In the genomic region with DNA sequence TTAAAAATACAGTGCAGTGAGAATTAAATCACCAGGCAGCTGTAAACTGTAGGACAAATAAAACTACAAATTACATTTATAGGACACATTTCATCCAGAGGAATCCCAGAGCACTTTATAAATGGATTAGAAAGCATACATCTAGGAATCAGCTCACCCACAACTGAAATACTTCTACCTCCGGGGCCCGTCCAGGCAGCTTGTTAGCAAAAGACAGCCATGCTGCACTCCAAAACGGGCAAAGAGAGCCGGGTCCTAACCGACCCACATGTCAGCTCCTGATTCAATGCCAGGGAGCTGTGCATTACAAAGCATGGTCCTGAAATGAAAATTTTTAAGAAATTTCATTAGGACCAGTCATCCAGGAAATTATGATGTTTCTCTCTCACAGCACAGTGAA, we compare ENCODE assay signal across 20 cellular contexts.
DNase-seq lines count a peak whose midpoint lies in the region; ATAC-seq, FAIRE-seq and TF ChIP-seq lines count a peak whose summit lies in the region.
"Had no signal": no experiment of that assay in that cellular context is flagged by ENCODE, and none has a peak within 500 bp of the region (broad histone marks: within the 10 kb centered on the region; RNA-seq: fewer than 3 reads in every experiment).

No MANE protein-coding gene starts in this region.

- H3K9me3 ChIP-seq in BE2C (no peaks in the 10 kb centered on the region), osteoblast (ENCODE audit: low read depth, low read length) (no peaks in the 10 kb centered on the region), kidney (ENCODE audit: control insufficient read depth in 1 of 2, low read length in 2 of 2) (no peaks in the 10 kb centered on the region)
- H3K9me3 ChIP-seq: BLaER1 treated with 17β-estradiol and CSF1 and Interleukin-3, amounts not matched to agents 10 nM and 100 nM had no signal

- no peak overlapping the region for H3K9ac ChIP-seq in kidney (ENCODE audit: low read length in 2 of 2)
- H3K9ac ChIP-seq: BLaER1 treated with 17β-estradiol and CSF1 and Interleukin-3, amounts not matched to agents 10 nM and 100 nM had no signal

- peak overlapping the region; percentile 10 for H2AFZ ChIP-seq in osteoblast (ENCODE audit: low read length)

- TF ChIP-seq CTCF in BE2C (IDR thresholded peaks at IDR 0.05; ENCODE audit: low read depth, low read length) (no peak), osteoblast (IDR thresholded peaks at IDR 0.05; ENCODE audit: extremely low read depth, low read depth, low read length) (no peak), kidney (IDR thresholded peaks at IDR 0.05; ENCODE audit: borderline replicate concordance, extremely low read depth, insufficient read depth) (no peak)

- H3K4me3 ChIP-seq in BE2C (ENCODE audit: low read depth, low read length) = no peak overlapping the region
- H3K4me3 ChIP-seq in osteoblast (ENCODE audit: insufficient read depth, low read length) = no peak overlapping the region
- H3K4me3 ChIP-seq in kidney (ENCODE audit: low read length in 2 of 2) = no peak overlapping the region
- H3K4me3 ChIP-seq: BLaER1 treated with 17β-estradiol and CSF1 and Interleukin-3, amounts not matched to agents 10 nM and 100 nM; GM12878 had no signal

- H3K4me1 ChIP-seq in BE2C = peaks cover 6% of the 10 kb centered on the region
- H3K4me1 ChIP-seq in osteoblast (ENCODE audit: insufficient read depth, low read length) = no peaks in the 10 kb centered on the region
- H3K4me1 ChIP-seq in kidney (ENCODE audit: control insufficient read depth in 1 of 2, insufficient read depth in 1 of 2, low read depth in 1 of 2, low read length in 2 of 2) = no peaks in the 10 kb centered on the region
- H3K4me1 ChIP-seq: BLaER1 treated with 17β-estradiol and CSF1 and Interleukin-3, amounts not matched to agents 10 nM and 100 nM had no signal

- DNase-seq in BE2C = peak; percentile 40
- DNase-seq in SK-N-DZ (ENCODE audit: low spot score) = peak; percentile 31
- DNase-seq in osteoblast (ENCODE audit: insufficient read length, low spot score, missing footprints) = peak; percentile 37
- no peak for DNase-seq in kidney
- no peak for DNase-seq in KG1 (lab: John Stamatoyannopoulos, UW)
- DNase-seq: CD4-positive, alpha-beta T cell; CD8-positive, alpha-beta memory T cell; DMS 273 treated with DMSO at 0.1 percent for 48 hours; DMS79; EL; GDM1; H7; HCEC 1CT had no signal

- no peaks in the 10 kb centered on the region for H3K27me3 ChIP-seq in BE2C
- H3K27me3 ChIP-seq in osteoblast (ENCODE audit: insufficient read depth, low read length) = no peaks in the 10 kb centered on the region
- H3K27me3 ChIP-seq: BLaER1 treated with 17β-estradiol and CSF1 and Interleukin-3, amounts not matched to agents 10 nM and 100 nM had no signal

- no peak for FAIRE-seq in kidney (lab: Jason Lieb, UNC)
- FAIRE-seq: D721Med, GM12878, GM19239, H1 had no signal

- intact Hi-C loops in kidney (cut with DNase I) = no loop called here

- no peak overlapping the region for H3K4me2 ChIP-seq in osteoblast (ENCODE audit: insufficient read depth, low read length)
- H3K4me2 ChIP-seq: BLaER1 treated with 17β-estradiol and CSF1 and Interleukin-3, amounts not matched to agents 10 nM and 100 nM had no signal

- H3K36me3 ChIP-seq in BE2C = no peaks in the 10 kb centered on the region
- H3K36me3 ChIP-seq in osteoblast (ENCODE audit: insufficient read depth, low read length) = no peaks in the 10 kb centered on the region
- H3K36me3 ChIP-seq in kidney (ENCODE audit: control insufficient read depth in 1 of 2, insufficient read depth in 2 of 2, low read length in 2 of 2) = no peaks in the 10 kb centered on the region
- H3K36me3 ChIP-seq: BLaER1 treated with 17β-estradiol and CSF1 and Interleukin-3, amounts not matched to agents 10 nM and 100 nM had no signal

- H4K20me1 ChIP-seq in osteoblast (ENCODE audit: insufficient read depth, low read length) = no peaks in the 10 kb centered on the region
- H4K20me1 ChIP-seq: BLaER1 treated with 17β-estradiol and CSF1 and Interleukin-3, amounts not matched to agents 10 nM and 100 nM had no signal

- ATAC-seq in GM19395 (IDR thresholded peaks at IDR 0.05; ENCODE audit: unreplicated experiment) = no peak
- ATAC-seq: GM12878 had no signal

- no peaks in the 10 kb centered on the region for H3K79me2 ChIP-seq in osteoblast (ENCODE audit: insufficient read depth, low read length)

- H3K27ac ChIP-seq in osteoblast (ENCODE audit: low read depth, low read length) = no peak overlapping the region
- H3K27ac ChIP-seq in kidney (ENCODE audit: low read depth in 2 of 2, low read length in 2 of 2) = no peak overlapping the region
- H3K27ac ChIP-seq: 22Rv1; BLaER1 treated with 17β-estradiol and CSF1 and Interleukin-3, amounts not matched to agents 10 nM and 100 nM had no signal

Comparison
In these comparisons a context has a peak if more than half of its experiments do, and no peak if none do; other contexts are left out.
1. DNase-seq: peak in BE2C (single experiment), SK-N-DZ (single experiment) and osteoblast (single experiment); none in kidney (single experiment) and KG1 (single experiment).